Comparison of ENCODE assay signal across 11 cellular contexts in the genomic region with DNA sequence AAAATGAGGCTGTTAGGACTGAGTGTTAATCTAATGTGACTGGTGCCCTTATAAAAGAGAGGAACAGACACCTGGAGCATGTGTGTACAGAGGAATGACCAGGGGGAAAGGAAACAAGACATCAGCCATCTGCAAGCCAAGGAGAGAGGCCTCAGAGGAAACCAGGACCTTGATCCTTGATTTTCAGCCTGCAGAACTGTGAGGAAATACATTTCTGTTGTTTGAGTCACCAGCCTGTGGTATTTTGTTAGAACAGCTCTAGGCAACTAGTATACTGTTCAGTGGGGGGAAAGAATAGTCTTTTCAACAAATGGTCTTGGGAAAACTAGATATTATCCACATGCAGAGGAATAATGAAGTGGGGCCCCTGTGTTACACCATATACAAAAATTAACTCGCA.
DNase-seq lines count a peak whose midpoint lies in the region; ATAC-seq and TF ChIP-seq lines count a peak whose summit lies in the region.
"Had no signal": no experiment of that assay in that cellular context is flagged by ENCODE, and none has a peak within 500 bp of the region (broad histone marks: within the 10 kb centered on the region; RNA-seq: fewer than 3 reads in every experiment).

No MANE protein-coding gene starts in this region.

- no peak for ATAC-seq in HG03460 (IDR thresholded peaks at IDR 0.05; ENCODE audit: unreplicated experiment)
- ATAC-seq: K562 had no signal

- H3K56ac ChIP-seq in H9 (ENCODE audit: insufficient read length, low read depth, low read length), result no peak overlapping the region

- H3T11ph ChIP-seq in H9 (ENCODE audit: low read length), result no peak overlapping the region

- no peak overlapping the region for H2BK120ac ChIP-seq in H9 (ENCODE audit: low read depth, low read length, poor library complexity, severe bottlenecking)

- H3K9me2 ChIP-seq in Karpas-422 (replicated peaks; ENCODE audit: insufficient read depth, low read length), result no peaks in the 10 kb centered on the region

- no peak overlapping the region for H3K14ac ChIP-seq in H9 (ENCODE audit: insufficient read depth, low read length)

- TF ChIP-seq CTCF in AG04449 (IDR thresholded peaks at IDR 0.05; ENCODE audit: insufficient read depth, low read length, missing control alignments) (no peak), HFFc6 (IDR thresholded peaks at IDR 0.05) (no peak), H9 (conservative IDR thresholded peaks at IDR 0.05) (no peak)

- no peak overlapping the region for H2BK12ac ChIP-seq in H9 (ENCODE audit: insufficient read length, low read depth, low read length)

- no peak overlapping the region for H3K4ac ChIP-seq in H9 (ENCODE audit: low read depth, low read length)

- H3K27me3 ChIP-seq in adipocyte (replicated peaks; ENCODE audit: control insufficient read depth, insufficient read depth, low read length) (no peaks in the 10 kb centered on the region), H9 (ENCODE audit: insufficient read depth, low read length) (no peaks in the 10 kb centered on the region), Karpas-422 (ENCODE audit: low read length) (no peaks in the 10 kb centered on the region)
- H3K27me3 ChIP-seq: neutrophil had no signal

- no peak overlapping the region for H3K23ac ChIP-seq in H9 (ENCODE audit: insufficient read length, low read depth, low read length)

- H3K36me3 Mint-ChIP-seq in HFFc6 (ENCODE audit: low read depth) (no peaks in the 10 kb centered on the region), H9 (ENCODE audit: insufficient read depth in 1 of 3, low read depth in 3 of 3) (no peaks in the 10 kb centered on the region)

- no peak overlapping the region for H3K18ac ChIP-seq in H9 (ENCODE audit: insufficient read length, low read depth, low read length)

- H3K4me3 Mint-ChIP-seq in HFFc6, result peak overlapping the region; percentile 22; the same call in 1 of the 2 replicates
- H3K4me3 Mint-ChIP-seq in H9, result no peak overlapping the region

- no peak overlapping the region for H4K8ac ChIP-seq in H9 (replicated peaks; ENCODE audit: insufficient read length, low read depth, low read length)

- H2BK5ac ChIP-seq in H9 (ENCODE audit: insufficient read length, low read length), result no peak overlapping the region

- no peak overlapping the region for H2AK5ac ChIP-seq in H9 (ENCODE audit: insufficient read length, low read length)

- H3K9me3 Mint-ChIP-seq in HFFc6, result no peaks in the 10 kb centered on the region
- no peaks in the 10 kb centered on the region for H3K9me3 Mint-ChIP-seq in H9

- H3K27ac ChIP-seq in H9 (ENCODE audit: insufficient read length, low read depth, low read length) (no peak overlapping the region), Karpas-422 (ENCODE audit: low read length) (no peak overlapping the region)
- H3K27ac ChIP-seq: neutrophil had no signal

- H3K4me1 Mint-ChIP-seq in HFFc6 (ENCODE audit: low read depth), result peaks cover 37% of the 10 kb centered on the region
- H3K4me1 Mint-ChIP-seq in H9, result peaks cover 5 to 6% of the 10 kb centered on the region in 2 experiments; a peak in 3 of 4 replicates

- no peak overlapping the region for H2BK20ac ChIP-seq in H9 (ENCODE audit: low read depth, low read length, poor library complexity, severe bottlenecking)

- H3K79me2 ChIP-seq in H9 (ENCODE audit: insufficient read depth, low read length), result no peaks in the 10 kb centered on the region
- no peaks in the 10 kb centered on the region for H3K79me2 ChIP-seq in Karpas-422 (ENCODE audit: low read length)

- CTCF ChIA-PET in AG04449 (lab: Yijun Ruan, JAX), result no interaction called here

- no peak overlapping the region for H3K9ac ChIP-seq in adipocyte (ENCODE audit: low read length)
- no peak overlapping the region for H3K9ac ChIP-seq in H9 (ENCODE audit: extremely low read depth, insufficient read length, low read length)
- H3K9ac ChIP-seq in Karpas-422 (ENCODE audit: low read length), result no peak overlapping the region

- POLR2A ChIA-PET in AG04449 (lab: Yijun Ruan, JAX), result no interaction called here

- H3K9me3 ChIP-seq in adipocyte (ENCODE audit: control insufficient read depth, low read length) (no peaks in the 10 kb centered on the region), H9 (ENCODE audit: control insufficient read depth, low read depth, low read length) (no peaks in the 10 kb centered on the region), Karpas-422 (ENCODE audit: low read length) (no peaks in the 10 kb centered on the region)
- H3K9me3 ChIP-seq: neutrophil had no signal

- peak overlapping the region; percentile 88 for H3K27ac Mint-ChIP-seq in HFFc6
- no peak overlapping the region; a peak in 1 of 7 replicates for H3K27ac Mint-ChIP-seq in H9

- peak; percentile 62 for DNase-seq in AG04449 (ENCODE audit: low read depth, low spot score)
- DNase-seq in HFFc6, result peak; percentile 88
- DNase-seq in adipocyte (ENCODE audit: low read depth), result peak; percentile 86
- DNase-seq in iris pigment epithelial cell (ENCODE audit: low read depth), result peak; percentile 94
- DNase-seq in H9, result no peak
- no peak for DNase-seq in Karpas-422
- DNase-seq in hippocampal formation (lab: John Stamatoyannopoulos, UW), result no peak
- DNase-seq: activated CD4-positive, alpha-beta T cell treated with anti-CD3 and anti-CD28 coated beads for 48 hours had no signal

- H3K27me3 Mint-ChIP-seq in HFFc6 (ENCODE audit: insufficient read depth) (peaks cover 3% of the 10 kb centered on the region; the same call in 1 of the 2 replicates), H9 (ENCODE audit: low read depth) (no peaks in the 10 kb centered on the region)

- H2AFZ ChIP-seq in H9 (ENCODE audit: low read length) (no peak overlapping the region), Karpas-422 (ENCODE audit: low read length) (no peak overlapping the region)

- H3K4me2 ChIP-seq in H9 (ENCODE audit: insufficient read depth, insufficient read length, low read length) (no peak overlapping the region), Karpas-422 (ENCODE audit: low read depth, low read length, poor library complexity, severe bottlenecking) (no peak overlapping the region)

- H3K4me1 ChIP-seq in adipocyte (ENCODE audit: control insufficient read depth, insufficient read depth, low read length), result peaks cover 40% of the 10 kb centered on the region
- no peaks in the 10 kb centered on the region; the same call in 1 of the 2 replicates for H3K4me1 ChIP-seq in H9 (ENCODE audit: insufficient read depth, low read length)
- peaks cover 2% of the 10 kb centered on the region for H3K4me1 ChIP-seq in Karpas-422 (ENCODE audit: low read length)

- H3K23me2 ChIP-seq in H9 (ENCODE audit: insufficient read length, low read depth, low read length, poor library complexity, severe bottlenecking), result no peaks in the 10 kb centered on the region

- H3K79me1 ChIP-seq in H9 (ENCODE audit: insufficient read depth, low read depth, low read length, poor library complexity, severe bottlenecking), result no peaks in the 10 kb centered on the region

- no peaks in the 10 kb centered on the region for H3K36me3 ChIP-seq in adipocyte (ENCODE audit: control insufficient read depth, insufficient read depth, low read length, severe bottlenecking)
- H3K36me3 ChIP-seq in Karpas-422 (ENCODE audit: insufficient read depth, low read length), result no peaks in the 10 kb centered on the region
- H3K36me3 ChIP-seq: neutrophil had no signal

- H4K20me1 ChIP-seq in H9 (ENCODE audit: control insufficient read depth, insufficient read depth, insufficient read length), result no peaks in the 10 kb centered on the region
- no peaks in the 10 kb centered on the region for H4K20me1 ChIP-seq in Karpas-422 (ENCODE audit: insufficient read depth, low read depth, low read length)

- no peak overlapping the region for H4K5ac ChIP-seq in H9 (ENCODE audit: insufficient read length, low read depth, low read length)

- H2BK15ac ChIP-seq in H9 (ENCODE audit: low read depth, low read length), result no peak overlapping the region

- H3K4me3 ChIP-seq in AG04449 (ENCODE audit: low read depth, low read length), result no peak overlapping the region
- no peak overlapping the region for H3K4me3 ChIP-seq in adipocyte (ENCODE audit: low read length)
- H3K4me3 ChIP-seq in Karpas-422 (ENCODE audit: low read length), result no peak overlapping the region
- H3K4me3 ChIP-seq: K562 had no signal

- no CpG with 5 or more reads among the region's 1 CpG for WGBS in H9 (ENCODE audit: extremely low coverage, insufficient read length, low lambda C conversion rate)

- no peak overlapping the region for H4K91ac ChIP-seq in H9 (ENCODE audit: insufficient read length, low read depth, low read length)

Comparison
In these comparisons a context has a peak if more than half of its experiments do, and no peak if none do; other contexts are left out.
1. DNase-seq: peak in AG04449 (single experiment), HFFc6 (single experiment), adipocyte (single experiment) and iris pigment epithelial cell (single experiment); none in H9 (single experiment), Karpas-422 (single experiment) and hippocampal formation (0 of 2).